ENCODE assay signal across 20 cellular contexts in genomic region chr7:30899630-30900029, GRCh38. TPM values are rescaled to one million over a fixed set of nuclear protein-coding genes. Genes with fewer than 3 reads are reported as not detected.
A peak's percentile ranks its signal among the peaks of the same experiment; 100 is the strongest.
DNase-seq lines count a peak whose midpoint lies in the region; ATAC-seq and TF ChIP-seq lines count a peak whose summit lies in the region.
"Had no signal": no experiment of that assay in that cellular context is flagged by ENCODE, and none has a peak within 500 bp of the region (broad histone marks: within the 10 kb centered on the region; RNA-seq: fewer than 3 reads in every experiment).

No MANE protein-coding gene starts in this region.

- peak; percentile 5 to 51 for ATAC-seq in left cardiac atrium
- no peak for ATAC-seq in psoas muscle
- no peak for ATAC-seq in upper lobe of right lung
- ATAC-seq: activated CD8-positive, alpha-beta memory T cell treated with anti-CD3 and anti-CD28 coated beads, Interleukin-2, amount 10 ng/mL, durations not matched to agents 7 days and 5 days; HepG2; naive thymus-derived CD8-positive, alpha-beta T cell; stimulated activated naive CD8-positive, alpha-beta T cell treated with anti-CD3 and anti-CD28 coated beads, Interleukin-15, Interleukin-2, amounts not matched to agents 100 U/mL and 50 U/mL, for 24 hours had no signal

- H3K27ac ChIP-seq in ascending aorta, result peak overlapping the region; percentile 75 to 79
- peak overlapping the region; percentile 53 for H3K27ac ChIP-seq in psoas muscle
- peak overlapping the region; percentile 82 for H3K27ac ChIP-seq in upper lobe of right lung
- H3K27ac ChIP-seq: VCaP had no signal

- DNase-seq in ascending aorta (ENCODE audit: low spot score in 2 of 2) (no peak), left cardiac atrium (no peak), psoas muscle (no peak), upper lobe of right lung (no peak), DMS79 (lab: John Stamatoyannopoulos, UW) (no peak), AG20443 (ENCODE audit: low spot score) (no peak), G401 (ENCODE audit: low spot score) (no peak)
- DNase-seq: activated CD4-positive, alpha-beta T cell treated with anti-CD3 and anti-CD28 coated beads, Interleukin-2, amount 10 ng/mL, durations not matched to agents 24 days and 14 days; activated CD8-positive, alpha-beta memory T cell treated with anti-CD3 and anti-CD28 coated beads, Interleukin-2, amount 10 ng/mL, durations not matched to agents 7 days and 5 days; central memory CD4-positive, alpha-beta T cell; dermis blood vessel endothelial cell; midbrain; naive thymus-derived CD8-positive, alpha-beta T cell; NCI-H1694 treated with DMSO at 0.1 percent for 48 hours; NCI-H526 treated with DMSO at 0.1 percent for 48 hours; stimulated activated naive CD8-positive, alpha-beta T cell treated with anti-CD3 and anti-CD28 coated beads, Interleukin-15, Interleukin-2, amounts not matched to agents 100 U/mL and 50 U/mL, for 24 hours had no signal

- H3K9me3 ChIP-seq in ascending aorta (no peaks in the 10 kb centered on the region), psoas muscle (no peaks in the 10 kb centered on the region), upper lobe of right lung (no peaks in the 10 kb centered on the region)
- H3K9me3 ChIP-seq: HAP-1, vagina had no signal

- no peaks in the 10 kb centered on the region for H3K27me3 ChIP-seq in ascending aorta
- no peaks in the 10 kb centered on the region for H3K27me3 ChIP-seq in psoas muscle (ENCODE audit: insufficient read depth in 3 of 3, low read length in 2 of 3)
- no peaks in the 10 kb centered on the region for H3K27me3 ChIP-seq in upper lobe of right lung
- H3K27me3 ChIP-seq: vagina had no signal

- WGBS in psoas muscle, 3 donors, result 52 to 63% (median 61%) methylated on average over 6 of the region's 6 CpGs

- H3K36me3 ChIP-seq in ascending aorta (no peaks in the 10 kb centered on the region), psoas muscle (ENCODE audit: insufficient read depth in 1 of 2, low read depth in 1 of 2) (no peaks in the 10 kb centered on the region), upper lobe of right lung (no peaks in the 10 kb centered on the region)
- H3K36me3 ChIP-seq: HAP-1, vagina had no signal

- in situ Hi-C loops in G401 (cut with HindIII; ENCODE audit: low sequenced_read_pairs), result no loop called here

- H3K4me1 ChIP-seq in ascending aorta (peaks cover 7 to 15% of the 10 kb centered on the region in 2 donors), psoas muscle (no peaks in the 10 kb centered on the region), upper lobe of right lung (peaks cover 41% of the 10 kb centered on the region)

- intact Hi-C loops in ascending aorta (cut with DNase I), result no loop called here
- intact Hi-C loops in left cardiac atrium (cut with DNase I), result no loop called here
- intact Hi-C loops in psoas muscle (cut with DNase I), result no loop called here
- intact Hi-C loops in upper lobe of right lung (cut with DNase I), result no loop called here

- no peak for TF ChIP-seq CTCF in ascending aorta (IDR thresholded peaks at IDR 0.05)
- TF ChIP-seq CTCF in psoas muscle (IDR thresholded peaks at IDR 0.05), result no peak
- TF ChIP-seq CTCF in upper lobe of right lung (IDR thresholded peaks at IDR 0.05), result no peak

- H3K4me3 ChIP-seq in ascending aorta (no peak overlapping the region), psoas muscle (no peak overlapping the region), upper lobe of right lung (no peak overlapping the region)
- H3K4me3 ChIP-seq: HAP-1, vagina had no signal

RNA-seq across cellular contexts. Expression of gene AQP1, which starts 12.0 kb away (rescaled TPM):
- 2,113 TPM for total RNA-seq in ascending aorta
- total RNA-seq in left cardiac atrium, result 100 to 1,000 TPM; 244 to 352 TPM
- 100 to 1,000 TPM in 2 of 4 donors, 10 to 100 TPM in 2; 76.1 to 229 (median 110) TPM for total RNA-seq in psoas muscle
- polyA plus RNA-seq in psoas muscle, result 100 to 1,000 TPM in 1 of 3 donors, 10 to 100 TPM in 2; 75.0 to 130 (median 97.8) TPM
- 1,132 TPM for total RNA-seq in upper lobe of right lung
- total RNA-seq in G401 (2014; rRNA removed; shearing (Covaris generic)), result not detected in 2 replicates
- total RNA-seq: activated CD4-positive, alpha-beta T cell treated with anti-CD3 and anti-CD28 coated beads, Interleukin-2, amount 10 ng/mL, durations not matched to agents 24 days and 14 days; HepG2 had no signal
- polyA plus RNA-seq: HepG2; naive thymus-derived CD8-positive, alpha-beta T cell had no signal

Comparison
In these comparisons a context has a peak if more than half of its experiments do, and no peak if none do; other contexts are left out.
1. ATAC-seq: peak in left cardiac atrium (2 of 2); none in psoas muscle (0 of 4) and upper lobe of right lung (single experiment).
2. RNA of gene AQP1, which starts 12.0 kb away (total RNA-seq): 2,113 TPM in ascending aorta (single experiment), 1,132 TPM in upper lobe of right lung (single experiment), 244 to 352 TPM in left cardiac atrium and 76.1 to 229 TPM in psoas muscle; not detected in G401; every median in the first group is over 10 times any median in the second.
3. Peak in every context shown above with its lines, with median percentiles within 50 percentile points of each other: H3K27ac ChIP-seq.